In genomic region chr17:78226752-78227454, GRCh38 we compare ENCODE assay signal across 1 cellular context.
TF ChIP-seq lines count a peak whose summit lies in the region.

No MANE protein-coding gene starts in this region.

TF ChIP-seq in HepG2, 621 proteins besides CTCF, POLR2A, EP300 and RAD21:
- peak; percentile 71 for TF ChIP-seq AGO2 (optimal IDR thresholded peaks at IDR 0.05; ENCODE audit: low read depth, low read length)
- TF ChIP-seq MLXIP (CRISPR knock-in tag; IDR thresholded peaks at IDR 0.05; ENCODE audit: borderline replicate concordance), result no peak
- TF ChIP-seq, protein P1, sequence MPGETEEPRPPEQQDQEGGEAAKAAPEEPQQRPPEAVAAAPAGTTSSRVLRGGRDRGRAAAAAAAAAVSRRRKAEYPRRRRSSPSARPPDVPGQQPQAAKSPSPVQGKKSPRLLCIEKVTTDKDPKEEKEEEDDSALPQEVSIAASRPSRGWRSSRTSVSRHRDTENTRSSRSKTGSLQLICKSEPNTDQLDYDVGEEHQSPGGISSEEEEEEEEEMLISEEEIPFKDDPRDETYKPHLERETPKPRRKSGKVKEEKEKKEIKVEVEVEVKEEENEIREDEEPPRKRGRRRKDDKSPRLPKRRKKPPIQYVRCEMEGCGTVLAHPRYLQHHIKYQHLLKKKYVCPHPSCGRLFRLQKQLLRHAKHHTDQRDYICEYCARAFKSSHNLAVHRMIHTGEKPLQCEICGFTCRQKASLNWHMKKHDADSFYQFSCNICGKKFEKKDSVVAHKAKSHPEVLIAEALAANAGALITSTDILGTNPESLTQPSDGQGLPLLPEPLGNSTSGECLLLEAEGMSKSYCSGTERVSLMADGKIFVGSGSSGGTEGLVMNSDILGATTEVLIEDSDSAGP (CRISPR knock-in tag; IDR thresholded peaks at IDR 0.05; ENCODE audit: borderline replicate concordance), result peak; percentile 34; the same call in 1 of the 2 replicates
- TF ChIP-seq DNMT1 (CRISPR knock-in tag; IDR thresholded peaks at IDR 0.05), result 0 out of 2 replicates have a peak, but pooled peaks have one; percentile 65
- TF ChIP-seq AHR (CRISPR knock-in tag; IDR thresholded peaks at IDR 0.05), result 0 out of 2 replicates have a peak, but pooled peaks have one; percentile 16
- TF ChIP-seq, protein P2, sequence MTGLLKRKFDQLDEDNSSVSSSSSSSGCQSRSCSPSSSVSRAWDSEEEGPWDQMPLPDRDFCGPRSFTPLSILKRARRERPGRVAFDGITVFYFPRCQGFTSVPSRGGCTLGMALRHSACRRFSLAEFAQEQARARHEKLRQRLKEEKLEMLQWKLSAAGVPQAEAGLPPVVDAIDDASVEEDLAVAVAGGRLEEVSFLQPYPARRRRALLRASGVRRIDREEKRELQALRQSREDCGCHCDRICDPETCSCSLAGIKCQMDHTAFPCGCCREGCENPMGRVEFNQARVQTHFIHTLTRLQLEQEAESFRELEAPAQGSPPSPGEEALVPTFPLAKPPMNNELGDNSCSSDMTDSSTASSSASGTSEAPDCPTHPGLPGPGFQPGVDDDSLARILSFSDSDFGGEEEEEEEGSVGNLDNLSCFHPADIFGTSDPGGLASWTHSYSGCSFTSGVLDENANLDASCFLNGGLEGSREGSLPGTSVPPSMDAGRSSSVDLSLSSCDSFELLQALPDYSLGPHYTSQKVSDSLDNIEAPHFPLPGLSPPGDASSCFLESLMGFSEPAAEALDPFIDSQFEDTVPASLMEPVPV (CRISPR knock-in tag; IDR thresholded peaks at IDR 0.05), result no peak
